8 cellular contexts compared by ENCODE assay signal in the genomic region with DNA sequence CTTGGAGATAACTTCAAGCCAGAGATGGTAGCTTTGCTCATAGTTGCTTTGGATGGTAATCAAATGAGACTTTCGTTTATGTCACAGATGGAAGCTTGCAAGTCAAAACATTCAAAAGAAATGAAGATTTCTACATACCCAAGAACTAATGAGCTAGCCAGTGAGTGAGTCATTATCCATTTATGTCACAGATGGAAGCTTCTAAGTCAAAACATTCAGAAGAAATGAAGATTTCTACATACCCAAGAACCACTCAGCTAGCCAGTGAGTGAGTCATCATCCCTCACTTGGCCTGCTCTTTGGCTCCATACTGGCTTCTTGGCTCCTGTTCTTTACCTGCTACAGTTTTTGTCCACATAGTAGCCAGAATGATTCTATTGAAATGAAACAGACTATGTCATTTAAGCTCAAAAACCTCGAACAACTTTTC.
DNase-seq lines count a peak whose midpoint lies in the region; ATAC-seq and TF ChIP-seq lines count a peak whose summit lies in the region.

No MANE protein-coding gene starts in this region.

- intact Hi-C loops in body of pancreas (cut with DNase I) = no loop called here
- intact Hi-C loops in CD4-positive, alpha-beta memory T cell (cut with micrococcal nuclease) = no loop called here

- H3K9me3 Mint-ChIP-seq in CD4-positive, alpha-beta memory T cell = no peaks in the 10 kb centered on the region

- H3K9me3 ChIP-seq in MG63 = no peaks in the 10 kb centered on the region
- no peaks in the 10 kb centered on the region for H3K9me3 ChIP-seq in body of pancreas
- H3K9me3 ChIP-seq in CD4-positive, alpha-beta memory T cell (ENCODE audit: control insufficient read depth in 1 of 2, low read length in 2 of 2) = no peaks in the 10 kb centered on the region

- CTCF ChIA-PET in BJ (lab: Yijun Ruan, JAX) = interaction anchor here (1.0 to 1.6 kb wide), 2 partner anchors 138 to 181 kb away, joined by 3 to 5 read pairs; no protein-coding TSS in a partner anchor
- CTCF ChIA-PET in CD4-positive, alpha-beta memory T cell (lab: Charles Lee; ENCODE audit: partially characterized antibody) = interaction anchor here (1.3 kb wide), 1 partner anchor 181 kb away, joined by 6 read pairs; no protein-coding TSS in a partner anchor

- H3K36me3 Mint-ChIP-seq in CD4-positive, alpha-beta memory T cell = no peaks in the 10 kb centered on the region

- DNase-seq in BJ (ENCODE audit: low read depth) = peak; percentile 98
- DNase-seq in MG63 = peak; percentile 90
- DNase-seq in body of pancreas = peak in 3 of 4 donors; percentile 7 to 35 (median 15)
- DNase-seq in omental fat pad (ENCODE audit: low spot score) = no peak
- no peak for DNase-seq in CD4-positive, alpha-beta memory T cell
- no peak for DNase-seq in NCI-H748 (lab: John Stamatoyannopoulos, UW; ENCODE audit: unreplicated experiment)
- DNase-seq in pons (ENCODE audit: low spot score) = no peak

- no peak overlapping the region for H3K4me3 Mint-ChIP-seq in CD4-positive, alpha-beta memory T cell

- POLR2A ChIA-PET in BJ (lab: Charles Lee) = no interaction called here
- POLR2A ChIA-PET in CD4-positive, alpha-beta memory T cell (lab: Charles Lee; ENCODE audit: partially characterized antibody) = no interaction called here

- H3K4me1 ChIP-seq in body of pancreas = no peaks in the 10 kb centered on the region
- H3K4me1 ChIP-seq in CD4-positive, alpha-beta memory T cell (ENCODE audit: insufficient read depth, low read length) = peaks cover 14% of the 10 kb centered on the region

- no peak overlapping the region for H3K27ac ChIP-seq in body of pancreas
- H3K27ac ChIP-seq in CD4-positive, alpha-beta memory T cell (ENCODE audit: low read depth, low read length) = no peak overlapping the region

- ATAC-seq in body of pancreas (peak; percentile 47), omental fat pad (ENCODE audit: low FRiP score) (peak; percentile 94), GM21367 (IDR thresholded peaks at IDR 0.05; ENCODE audit: unreplicated experiment) (no peak)

- H3K4me3 ChIP-seq in BJ (ENCODE audit: low read depth, low read length) (no peak overlapping the region), MG63 (no peak overlapping the region), body of pancreas (no peak overlapping the region)
- no peak overlapping the region for H3K4me3 ChIP-seq in CD4-positive, alpha-beta memory T cell (ENCODE audit: low read length in 2 of 2)

- H3K27me3 Mint-ChIP-seq in CD4-positive, alpha-beta memory T cell = no peaks in the 10 kb centered on the region

- H3K36me3 ChIP-seq in BJ (ENCODE audit: control insufficient read depth, insufficient read depth, low read length) (no peaks in the 10 kb centered on the region), MG63 (no peaks in the 10 kb centered on the region), body of pancreas (replicated peaks in 1 of 2; ENCODE audit: insufficient read depth in 1 of 2, low read depth in 2 of 2) (no peaks in the 10 kb centered on the region)
- H3K36me3 ChIP-seq in CD4-positive, alpha-beta memory T cell (ENCODE audit: insufficient read depth, low read length) = no peaks in the 10 kb centered on the region

- no peak for TF ChIP-seq CTCF in BJ (IDR thresholded peaks at IDR 0.05; ENCODE audit: insufficient read depth, low read depth, low read length)
- no peak for TF ChIP-seq CTCF in body of pancreas (IDR thresholded peaks at IDR 0.05)
- no peak for TF ChIP-seq CTCF in omental fat pad (IDR thresholded peaks at IDR 0.05)

- no peak for TF ChIP-seq POLR2A in body of pancreas (IDR thresholded peaks at IDR 0.05)

- H3K27ac Mint-ChIP-seq in CD4-positive, alpha-beta memory T cell = no peak overlapping the region

- no peaks in the 10 kb centered on the region for H3K27me3 ChIP-seq in BJ (ENCODE audit: control insufficient read depth, insufficient read depth, low read length)
- H3K27me3 ChIP-seq in MG63 = no peaks in the 10 kb centered on the region
- no peaks in the 10 kb centered on the region for H3K27me3 ChIP-seq in body of pancreas
- H3K27me3 ChIP-seq in CD4-positive, alpha-beta memory T cell (ENCODE audit: insufficient read depth, low read length) = no peaks in the 10 kb centered on the region

- WGBS in body of pancreas, 2 donors = 44 to 47% methylated on average over 2 of the region's 2 CpGs

- H3K4me1 Mint-ChIP-seq in CD4-positive, alpha-beta memory T cell = peaks cover 21 to 26% (median 24%) of the 10 kb centered on the region in 4 donors

Comparison
In these comparisons a context has a peak if more than half of its experiments do, and no peak if none do; other contexts are left out.
1. DNase-seq: peak in BJ (single experiment), MG63 (single experiment) and body of pancreas (3 of 4); none in omental fat pad (single experiment), CD4-positive, alpha-beta memory T cell (0 of 5), NCI-H748 (single experiment) and pons (single experiment).